1 cellular context compared by ENCODE assay signal in the genomic region with DNA sequence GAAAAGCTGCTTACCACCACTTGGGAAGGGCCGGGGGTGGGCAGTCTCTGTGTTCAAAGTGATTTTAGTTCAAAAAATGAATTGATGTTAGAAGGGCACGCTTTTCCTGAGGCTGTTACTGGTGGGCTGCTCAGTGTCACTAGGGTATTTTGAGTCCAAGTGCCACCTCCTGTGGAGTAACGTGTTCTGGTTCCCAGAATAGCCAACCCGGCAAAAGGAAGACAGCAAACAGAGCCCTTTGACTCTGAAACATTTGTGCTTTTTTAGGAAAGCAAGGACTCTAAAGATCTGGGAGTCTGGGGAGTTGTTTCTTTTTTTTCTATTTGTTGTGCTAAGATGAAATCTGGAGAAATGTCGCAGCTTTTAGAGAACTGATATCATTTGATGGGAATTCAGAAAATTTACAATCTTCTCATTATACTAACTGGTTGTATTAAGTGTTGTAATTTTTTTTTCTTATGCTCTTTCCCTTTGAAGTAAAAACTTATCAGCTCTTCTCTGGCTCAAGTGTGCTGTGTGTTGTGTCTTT.
TF ChIP-seq lines count a peak whose summit lies in the region.

No MANE protein-coding gene starts in this region.

TF ChIP-seq in IMR-90, 13 proteins besides CTCF, POLR2A, EP300 and RAD21:
- TF ChIP-seq, protein P1, sequence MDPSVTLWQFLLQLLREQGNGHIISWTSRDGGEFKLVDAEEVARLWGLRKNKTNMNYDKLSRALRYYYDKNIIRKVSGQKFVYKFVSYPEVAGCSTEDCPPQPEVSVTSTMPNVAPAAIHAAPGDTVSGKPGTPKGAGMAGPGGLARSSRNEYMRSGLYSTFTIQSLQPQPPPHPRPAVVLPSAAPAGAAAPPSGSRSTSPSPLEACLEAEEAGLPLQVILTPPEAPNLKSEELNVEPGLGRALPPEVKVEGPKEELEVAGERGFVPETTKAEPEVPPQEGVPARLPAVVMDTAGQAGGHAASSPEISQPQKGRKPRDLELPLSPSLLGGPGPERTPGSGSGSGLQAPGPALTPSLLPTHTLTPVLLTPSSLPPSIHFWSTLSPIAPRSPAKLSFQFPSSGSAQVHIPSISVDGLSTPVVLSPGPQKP (IDR thresholded peaks at IDR 0.05; ENCODE audit: borderline replicate concordance, low read depth, low read length) = no peak
- TF ChIP-seq RCOR1 (IDR thresholded peaks at IDR 0.05; ENCODE audit: insufficient replicate concordance, low read length) (no peak), FOS (IDR thresholded peaks at IDR 0.05; ENCODE audit: low read depth, low read length) (no peak), NFE2L2 (IDR thresholded peaks at IDR 0.05; ENCODE audit: low read depth, low read length) (no peak), SMC3 (IDR thresholded peaks at IDR 0.05; ENCODE audit: low read depth, low read length) (no peak), CEBPB (IDR thresholded peaks at IDR 0.05; ENCODE audit: low read depth, low read length) (no peak), RFX5 (IDR thresholded peaks at IDR 0.05; ENCODE audit: low read depth, low read length) (no peak), MXI1 (IDR thresholded peaks at IDR 0.05; ENCODE audit: borderline replicate concordance, low read depth, low read length) (no peak), MAFK (IDR thresholded peaks at IDR 0.05; ENCODE audit: low read depth, low read length) (no peak), CHD1 (IDR thresholded peaks at IDR 0.05; ENCODE audit: low read depth, low read length) (no peak), BHLHE40 (IDR thresholded peaks at IDR 0.05; ENCODE audit: low read depth, low read length) (no peak), MAZ (IDR thresholded peaks at IDR 0.05; ENCODE audit: borderline replicate concordance, low read depth, low read length) (no peak)
- TF ChIP-seq, protein P2, sequence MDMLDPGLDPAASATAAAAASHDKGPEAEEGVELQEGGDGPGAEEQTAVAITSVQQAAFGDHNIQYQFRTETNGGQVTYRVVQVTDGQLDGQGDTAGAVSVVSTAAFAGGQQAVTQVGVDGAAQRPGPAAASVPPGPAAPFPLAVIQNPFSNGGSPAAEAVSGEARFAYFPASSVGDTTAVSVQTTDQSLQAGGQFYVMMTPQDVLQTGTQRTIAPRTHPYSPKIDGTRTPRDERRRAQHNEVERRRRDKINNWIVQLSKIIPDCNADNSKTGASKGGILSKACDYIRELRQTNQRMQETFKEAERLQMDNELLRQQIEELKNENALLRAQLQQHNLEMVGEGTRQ (IDR thresholded peaks at IDR 0.05; ENCODE audit: low read depth, low read length) = no peak
TF ChIP-seq in IMR-90: peak in this region for 0.
